In genomic region chr17:4945944-4946280, GRCh38 we compare ENCODE assay signal across 9 cellular contexts. TPM values are rescaled to one million over a fixed set of nuclear protein-coding genes. Genes with fewer than 3 reads are reported as not detected.
A peak's percentile ranks its signal among the peaks of the same experiment; 100 is the strongest.
DNase-seq lines count a peak whose midpoint lies in the region; ATAC-seq and TF ChIP-seq lines count a peak whose summit lies in the region.
"Had no signal": no experiment of that assay in that cellular context is flagged by ENCODE, and none has a peak within 500 bp of the region (broad histone marks: within the 10 kb centered on the region; RNA-seq: fewer than 3 reads in every experiment).

No MANE protein-coding gene starts in this region.

- H3K27me3 Mint-ChIP-seq in stimulated activated naive CD8-positive, alpha-beta T cell treated with anti-CD3 and anti-CD28 coated beads, Interleukin-15, Interleukin-2, amounts not matched to agents 100 ng/mL and 50 ng/mL, for 24 hours, result no peaks in the 10 kb centered on the region

- peak overlapping the region; percentile 98 for H3K27ac ChIP-seq in mesenchymal stem cell (ENCODE audit: low read length, poor library complexity, severe bottlenecking)

- H3K4me3 ChIP-seq in astrocyte of the cerebellum (ENCODE audit: low read depth, low read length), result peak overlapping the region; percentile 97
- peak overlapping the region in 1 of 2 experiments; percentile 95 for H3K4me3 ChIP-seq in mesenchymal stem cell (ENCODE audit: insufficient read depth in 1 of 2, low read depth in 1 of 2, low read length in 2 of 2)

- no peak overlapping the region for H3K4ac ChIP-seq in mesenchymal stem cell (ENCODE audit: low read depth in 1 of 2, low read length in 2 of 2)

- H2AFZ ChIP-seq in mesenchymal stem cell (ENCODE audit: low read depth, low read length), result no peak overlapping the region

- no peak for ATAC-seq in stimulated activated naive CD8-positive, alpha-beta T cell treated with anti-CD3 and anti-CD28 coated beads, Interleukin-15, Interleukin-2, amounts not matched to agents 100 U/mL and 50 U/mL, for 24 hours
- ATAC-seq in GM19023 (IDR thresholded peaks at IDR 0.05; ENCODE audit: unreplicated experiment) (no peak), omental fat pad (ENCODE audit: low FRiP score) (no peak)

- H3K27ac Mint-ChIP-seq in stimulated activated naive CD8-positive, alpha-beta T cell treated with anti-CD3 and anti-CD28 coated beads, Interleukin-15, Interleukin-2, amounts not matched to agents 100 ng/mL and 50 ng/mL, for 24 hours, result peak overlapping the region; percentile 98

- TF ChIP-seq CTCF in astrocyte of the cerebellum (IDR thresholded peaks at IDR 0.05; ENCODE audit: low read depth, low read length, missing control alignments), result no peak
- no peak for TF ChIP-seq CTCF in omental fat pad (IDR thresholded peaks at IDR 0.05)

- DNase-seq in stimulated activated naive CD8-positive, alpha-beta T cell treated with anti-CD3 and anti-CD28 coated beads, Interleukin-15, Interleukin-2, amounts not matched to agents 100 U/mL and 50 U/mL, for 24 hours, result no peak
- DNase-seq in astrocyte of the cerebellum (ENCODE audit: low read depth) (no peak), mesenchymal stem cell (no peak), cerebellum (ENCODE audit: low spot score) (no peak), NCI-H146 treated with DMSO at 0.1 percent for 48 hours (lab: John Stamatoyannopoulos, UW; ENCODE audit: unreplicated experiment) (no peak), omental fat pad (ENCODE audit: low spot score) (no peak)
- DNase-seq: KBM-7 had no signal

- no peak overlapping the region for H2AK5ac ChIP-seq in mesenchymal stem cell (ENCODE audit: low read length, severe bottlenecking)

- no peak overlapping the region for H3K23ac ChIP-seq in mesenchymal stem cell (ENCODE audit: low read length in 2 of 2)

- H2BK120ac ChIP-seq in mesenchymal stem cell (ENCODE audit: low read depth, low read length), result no peak overlapping the region

- H3K4me2 ChIP-seq in mesenchymal stem cell (ENCODE audit: low read length, poor library complexity, severe bottlenecking), result peak overlapping the region; percentile 93

- H3K14ac ChIP-seq in mesenchymal stem cell (ENCODE audit: low read length in 2 of 2), result no peak overlapping the region

- no peaks in the 10 kb centered on the region for H3K27me3 ChIP-seq in mesenchymal stem cell (ENCODE audit: control insufficient read depth in 1 of 2, insufficient read depth in 1 of 2, low read length in 2 of 2)

- no peak overlapping the region for H4K8ac ChIP-seq in mesenchymal stem cell (ENCODE audit: low read length)

- peaks cover 42 to 51% of the 10 kb centered on the region in 2 experiments for H3K36me3 ChIP-seq in mesenchymal stem cell (ENCODE audit: control insufficient read depth in 1 of 2, insufficient read depth in 2 of 2, low read depth in 1 of 2, low read length in 2 of 2)

- H3K4me1 Mint-ChIP-seq in stimulated activated naive CD8-positive, alpha-beta T cell treated with anti-CD3 and anti-CD28 coated beads, Interleukin-15, Interleukin-2, amounts not matched to agents 100 ng/mL and 50 ng/mL, for 24 hours (ENCODE audit: low read depth), result peaks cover 67% of the 10 kb centered on the region

- H2BK5ac ChIP-seq in mesenchymal stem cell (ENCODE audit: low read depth, low read length, poor library complexity, severe bottlenecking), result no peak overlapping the region

- H3K9ac ChIP-seq in mesenchymal stem cell (ENCODE audit: low read length), result peak overlapping the region; percentile 97

- 33% methylated on average over 4 of the region's 4 CpGs for WGBS in mesenchymal stem cell

- no peaks in the 10 kb centered on the region for H3K9me3 ChIP-seq in mesenchymal stem cell (ENCODE audit: control insufficient read depth, low read length)

- H2BK15ac ChIP-seq in mesenchymal stem cell (ENCODE audit: low read depth, poor library complexity, severe bottlenecking), result no peak overlapping the region

- no peak overlapping the region for H2BK12ac ChIP-seq in mesenchymal stem cell (ENCODE audit: low read length in 2 of 2)

- no peaks in the 10 kb centered on the region for H3K9me3 Mint-ChIP-seq in stimulated activated naive CD8-positive, alpha-beta T cell treated with anti-CD3 and anti-CD28 coated beads, Interleukin-15, Interleukin-2, amounts not matched to agents 100 ng/mL and 50 ng/mL, for 24 hours

- peaks cover 4% of the 10 kb centered on the region for H3K79me1 ChIP-seq in mesenchymal stem cell (replicated peaks; ENCODE audit: low read length, poor library complexity, severe bottlenecking)

- no peak overlapping the region for H4K91ac ChIP-seq in mesenchymal stem cell (ENCODE audit: low read length)

- H3K4me1 ChIP-seq in mesenchymal stem cell (ENCODE audit: control insufficient read depth, insufficient read depth, low read depth, low read length), result peaks cover 37% of the 10 kb centered on the region

- H3K4me3 Mint-ChIP-seq in stimulated activated naive CD8-positive, alpha-beta T cell treated with anti-CD3 and anti-CD28 coated beads, Interleukin-15, Interleukin-2, amounts not matched to agents 100 ng/mL and 50 ng/mL, for 24 hours, result peak overlapping the region; percentile 93

- no peak overlapping the region for H3K18ac ChIP-seq in mesenchymal stem cell (ENCODE audit: low read depth in 1 of 2, low read length in 2 of 2)

- in situ Hi-C loops in astrocyte of the cerebellum (cut with HindIII; ENCODE audit: low sequenced_read_pairs), result no loop called here

- H3K36me3 Mint-ChIP-seq in stimulated activated naive CD8-positive, alpha-beta T cell treated with anti-CD3 and anti-CD28 coated beads, Interleukin-15, Interleukin-2, amounts not matched to agents 100 ng/mL and 50 ng/mL, for 24 hours (ENCODE audit: low read depth), result peaks cover 64% of the 10 kb centered on the region

RNA-seq across cellular contexts. Expression of gene PFN1, which starts 2.4 kb away (rescaled TPM):
- 1,651 TPM for polyA plus RNA-seq in mesenchymal stem cell (2013, experiment 1 of 2)
- 1,671 TPM for polyA plus RNA-seq in mesenchymal stem cell (2013, experiment 2 of 2)
- 70.8 TPM for total RNA-seq in cerebellum
- total RNA-seq in omental fat pad, result 100 to 1,000 TPM; 444 to 699 (median 616) TPM

RNA-seq across cellular contexts. Expression of gene ENO3, which starts 5.0 kb away (rescaled TPM):
- polyA plus RNA-seq in mesenchymal stem cell (2013, experiment 1 of 2), result 3.9 TPM
- 3.3 TPM for polyA plus RNA-seq in mesenchymal stem cell (2013, experiment 2 of 2)
- total RNA-seq in cerebellum (3.3 TPM), omental fat pad (1 to 10 TPM; 2.8 to 5.3 (median 3.3) TPM)

RNA-seq across cellular contexts. Expression of gene RNF167, which starts 5.8 kb away (rescaled TPM):
- 84.3 TPM for polyA plus RNA-seq in mesenchymal stem cell (2013, experiment 1 of 2)
- polyA plus RNA-seq in mesenchymal stem cell (2013, experiment 2 of 2), result 84.9 TPM
- total RNA-seq in cerebellum, result 15.8 TPM
- total RNA-seq in omental fat pad, result 10 to 100 TPM; 24.5 to 34.4 (median 32.0) TPM

RNA-seq across cellular contexts. Expression of gene SLC25A11, which starts 6.1 kb away (rescaled TPM):
- 37.5 TPM for polyA plus RNA-seq in mesenchymal stem cell (2013, experiment 1 of 2)
- polyA plus RNA-seq in mesenchymal stem cell (2013, experiment 2 of 2), result 36.9 TPM
- total RNA-seq in cerebellum (37.2 TPM), omental fat pad (10 to 100 TPM; 38.9 to 74.2 (median 47.1) TPM)

RNA-seq across cellular contexts. Expression of gene GP1BA, which starts 13.8 kb away (rescaled TPM):
- 0.03 TPM for polyA plus RNA-seq in mesenchymal stem cell (2013, experiment 1 of 2)
- not detected for polyA plus RNA-seq in mesenchymal stem cell (2013, experiment 2 of 2)
- total RNA-seq in cerebellum (not detected), omental fat pad (not detected)
